1 cellular context compared by ENCODE assay signal in the genomic region with DNA sequence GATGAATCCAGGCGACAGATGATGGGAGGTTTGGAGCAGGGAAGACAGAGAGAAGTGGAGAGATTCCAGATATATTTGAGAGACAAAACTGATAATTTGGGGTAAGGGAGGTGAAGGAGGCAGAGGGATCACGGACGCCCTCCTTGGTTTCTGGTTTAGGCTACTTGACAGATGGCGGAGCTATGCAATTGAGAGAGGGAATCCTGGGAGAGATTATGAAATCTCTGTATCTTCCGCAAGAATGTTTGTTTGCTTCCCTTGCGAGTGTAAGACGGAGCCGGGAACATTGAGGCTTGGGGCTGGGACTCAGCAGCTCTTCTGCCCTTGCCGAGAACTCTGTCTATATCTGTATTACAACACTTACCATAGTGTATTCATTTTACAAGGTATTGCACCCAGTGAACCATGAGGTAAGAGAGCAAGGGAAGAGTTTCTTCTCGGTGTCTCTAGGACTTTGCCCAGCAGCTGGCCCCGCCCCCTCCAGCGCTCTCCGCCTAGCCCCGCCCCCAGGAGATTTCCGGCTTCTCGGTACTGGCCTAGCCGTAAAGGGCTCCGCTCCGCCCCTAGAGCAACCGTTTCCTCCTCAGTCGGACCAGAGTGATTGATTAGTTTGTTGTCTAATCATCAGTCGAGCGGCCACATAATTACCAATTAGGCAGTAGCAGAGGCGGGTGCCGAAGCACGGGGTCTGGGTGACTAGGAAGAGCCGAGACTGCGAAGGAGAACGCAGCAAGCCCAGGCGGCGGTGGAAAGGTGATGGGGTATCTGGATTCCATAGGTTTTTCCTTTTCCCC.
TF ChIP-seq lines count a peak whose summit lies in the region.

A gene with protein sequence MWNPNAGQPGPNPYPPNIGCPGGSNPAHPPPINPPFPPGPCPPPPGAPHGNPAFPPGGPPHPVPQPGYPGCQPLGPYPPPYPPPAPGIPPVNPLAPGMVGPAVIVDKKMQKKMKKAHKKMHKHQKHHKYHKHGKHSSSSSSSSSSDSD (plus strand): TSS at position 695 of the 794 bp plus-strand sequence. CDS start 981 bp downstream, outside the sequence.

TF ChIP-seq in K562, 482 proteins besides CTCF, POLR2A, EP300 and RAD21 (continued from another document and continues in another):
- TF ChIP-seq ZZZ3 (IDR thresholded peaks at IDR 0.05) (no peak), NELFE (IDR thresholded peaks at IDR 0.05; ENCODE audit: insufficient read depth, insufficient read length) (no peak), ZNF217 (CRISPR knock-in tag; IDR thresholded peaks at IDR 0.05) (no peak), DPF2 (IDR thresholded peaks at IDR 0.05) (peak; percentile 50), CREB1 (IDR thresholded peaks at IDR 0.05) (no peak), CREB1 (CRISPR knock-in tag; IDR thresholded peaks at IDR 0.05) (no peak), HNRNPLL (IDR thresholded peaks at IDR 0.05; ENCODE audit: low read depth, low read length, poor library complexity, severe bottlenecking) (peak; percentile 84), ELF4 (CRISPR knock-in tag; IDR thresholded peaks at IDR 0.05) (0 out of 2 replicates have a peak, but pooled peaks have one; percentile 20), ZNF282 (CRISPR knock-in tag; IDR thresholded peaks at IDR 0.05) (no peak), ZNF778 (CRISPR knock-in tag; IDR thresholded peaks at IDR 0.05) (no peak), RBBP5 (IDR thresholded peaks at IDR 0.05; ENCODE audit: borderline replicate concordance, insufficient read depth, low read length, poor library complexity, severe bottlenecking) (no peak), KAT8 (IDR thresholded peaks at IDR 0.05; ENCODE audit: low read depth) (no peak), ZNF174 (CRISPR knock-in tag; IDR thresholded peaks at IDR 0.05) (no peak), ZNF24 (IDR thresholded peaks at IDR 0.05) (no peak), ZNF436 (CRISPR knock-in tag; IDR thresholded peaks at IDR 0.05) (no peak), RBM14 (IDR thresholded peaks at IDR 0.05; ENCODE audit: borderline replicate concordance, insufficient read depth, low read depth, low read length) (no peak), ZFX (CRISPR knock-in tag; IDR thresholded peaks at IDR 0.05) (no peak; the same call in 1 of the 2 replicates), CHCHD3 (CRISPR knock-in tag; IDR thresholded peaks at IDR 0.05) (0 out of 2 replicates have a peak, but pooled peaks have one; percentile 14), CBFA2T2 (conservative IDR thresholded peaks at IDR 0.05) (no peak), MEF2A (IDR thresholded peaks at IDR 0.05; ENCODE audit: control insufficient read depth, low read depth, low read length) (no peak), CC2D1A (IDR thresholded peaks at IDR 0.05) (peak; percentile 78; the same call in 1 of the 2 replicates), ZNF23 (CRISPR knock-in tag; IDR thresholded peaks at IDR 0.05) (no peak), HOXB6 (CRISPR knock-in tag; IDR thresholded peaks at IDR 0.05; ENCODE audit: borderline replicate concordance) (no peak), KDM1A (IDR thresholded peaks at IDR 0.05) (peak; percentile 41 to 62; a peak in 2 of 4 replicates)
- TF ChIP-seq, protein P1, sequence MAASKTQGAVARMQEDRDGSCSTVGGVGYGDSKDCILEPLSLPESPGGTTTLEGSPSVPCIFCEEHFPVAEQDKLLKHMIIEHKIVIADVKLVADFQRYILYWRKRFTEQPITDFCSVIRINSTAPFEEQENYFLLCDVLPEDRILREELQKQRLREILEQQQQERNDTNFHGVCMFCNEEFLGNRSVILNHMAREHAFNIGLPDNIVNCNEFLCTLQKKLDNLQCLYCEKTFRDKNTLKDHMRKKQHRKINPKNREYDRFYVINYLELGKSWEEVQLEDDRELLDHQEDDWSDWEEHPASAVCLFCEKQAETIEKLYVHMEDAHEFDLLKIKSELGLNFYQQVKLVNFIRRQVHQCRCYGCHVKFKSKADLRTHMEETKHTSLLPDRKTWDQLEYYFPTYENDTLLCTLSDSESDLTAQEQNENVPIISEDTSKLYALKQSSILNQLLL (CRISPR knock-in tag; IDR thresholded peaks at IDR 0.05; ENCODE audit: borderline replicate concordance) = no peak
- TF ChIP-seq, protein P2, sequence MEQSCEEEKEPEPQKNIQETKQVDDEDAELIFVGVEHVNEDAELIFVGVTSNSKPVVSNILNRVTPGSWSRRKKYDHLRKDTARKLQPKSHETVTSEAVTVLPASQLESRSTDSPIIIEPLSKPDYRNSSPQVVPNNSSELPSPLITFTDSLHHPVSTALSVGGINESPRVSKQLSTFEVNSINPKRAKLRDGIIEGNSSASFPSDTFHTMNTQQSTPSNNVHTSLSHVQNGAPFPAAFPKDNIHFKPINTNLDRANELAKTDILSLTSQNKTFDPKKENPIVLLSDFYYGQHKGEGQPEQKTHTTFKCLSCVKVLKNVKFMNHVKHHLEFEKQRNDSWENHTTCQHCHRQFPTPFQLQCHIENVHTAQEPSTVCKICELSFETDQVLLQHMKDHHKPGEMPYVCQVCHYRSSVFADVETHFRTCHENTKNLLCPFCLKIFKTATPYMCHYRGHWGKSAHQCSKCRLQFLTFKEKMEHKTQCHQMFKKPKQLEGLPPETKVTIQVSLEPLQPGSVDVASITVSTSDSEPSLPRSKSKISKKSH (CRISPR knock-in tag; IDR thresholded peaks at IDR 0.05) = no peak
- TF ChIP-seq, protein P3, sequence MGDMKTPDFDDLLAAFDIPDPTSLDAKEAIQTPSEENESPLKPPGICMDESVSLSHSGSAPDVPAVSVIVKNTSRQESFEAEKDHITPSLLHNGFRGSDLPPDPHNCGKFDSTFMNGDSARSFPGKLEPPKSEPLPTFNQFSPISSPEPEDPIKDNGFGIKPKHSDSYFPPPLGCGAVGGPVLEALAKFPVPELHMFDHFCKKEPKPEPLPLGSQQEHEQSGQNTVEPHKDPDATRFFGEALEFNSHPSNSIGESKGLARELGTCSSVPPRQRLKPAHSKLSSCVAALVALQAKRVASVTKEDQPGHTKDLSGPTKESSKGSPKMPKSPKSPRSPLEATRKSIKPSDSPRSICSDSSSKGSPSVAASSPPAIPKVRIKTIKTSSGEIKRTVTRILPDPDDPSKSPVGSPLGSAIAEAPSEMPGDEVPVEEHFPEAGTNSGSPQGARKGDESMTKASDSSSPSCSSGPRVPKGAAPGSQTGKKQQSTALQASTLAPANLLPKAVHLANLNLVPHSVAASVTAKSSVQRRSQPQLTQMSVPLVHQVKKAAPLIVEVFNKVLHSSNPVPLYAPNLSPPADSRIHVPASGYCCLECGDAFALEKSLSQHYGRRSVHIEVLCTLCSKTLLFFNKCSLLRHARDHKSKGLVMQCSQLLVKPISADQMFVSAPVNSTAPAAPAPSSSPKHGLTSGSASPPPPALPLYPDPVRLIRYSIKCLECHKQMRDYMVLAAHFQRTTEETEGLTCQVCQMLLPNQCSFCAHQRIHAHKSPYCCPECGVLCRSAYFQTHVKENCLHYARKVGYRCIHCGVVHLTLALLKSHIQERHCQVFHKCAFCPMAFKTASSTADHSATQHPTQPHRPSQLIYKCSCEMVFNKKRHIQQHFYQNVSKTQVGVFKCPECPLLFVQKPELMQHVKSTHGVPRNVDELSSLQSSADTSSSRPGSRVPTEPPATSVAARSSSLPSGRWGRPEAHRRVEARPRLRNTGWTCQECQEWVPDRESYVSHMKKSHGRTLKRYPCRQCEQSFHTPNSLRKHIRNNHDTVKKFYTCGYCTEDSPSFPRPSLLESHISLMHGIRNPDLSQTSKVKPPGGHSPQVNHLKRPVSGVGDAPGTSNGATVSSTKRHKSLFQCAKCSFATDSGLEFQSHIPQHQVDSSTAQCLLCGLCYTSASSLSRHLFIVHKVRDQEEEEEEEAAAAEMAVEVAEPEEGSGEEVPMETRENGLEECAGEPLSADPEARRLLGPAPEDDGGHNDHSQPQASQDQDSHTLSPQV (IDR thresholded peaks at IDR 0.05) = peak; percentile 80; the same call in 1 of the 2 replicates
- TF ChIP-seq, protein P4, sequence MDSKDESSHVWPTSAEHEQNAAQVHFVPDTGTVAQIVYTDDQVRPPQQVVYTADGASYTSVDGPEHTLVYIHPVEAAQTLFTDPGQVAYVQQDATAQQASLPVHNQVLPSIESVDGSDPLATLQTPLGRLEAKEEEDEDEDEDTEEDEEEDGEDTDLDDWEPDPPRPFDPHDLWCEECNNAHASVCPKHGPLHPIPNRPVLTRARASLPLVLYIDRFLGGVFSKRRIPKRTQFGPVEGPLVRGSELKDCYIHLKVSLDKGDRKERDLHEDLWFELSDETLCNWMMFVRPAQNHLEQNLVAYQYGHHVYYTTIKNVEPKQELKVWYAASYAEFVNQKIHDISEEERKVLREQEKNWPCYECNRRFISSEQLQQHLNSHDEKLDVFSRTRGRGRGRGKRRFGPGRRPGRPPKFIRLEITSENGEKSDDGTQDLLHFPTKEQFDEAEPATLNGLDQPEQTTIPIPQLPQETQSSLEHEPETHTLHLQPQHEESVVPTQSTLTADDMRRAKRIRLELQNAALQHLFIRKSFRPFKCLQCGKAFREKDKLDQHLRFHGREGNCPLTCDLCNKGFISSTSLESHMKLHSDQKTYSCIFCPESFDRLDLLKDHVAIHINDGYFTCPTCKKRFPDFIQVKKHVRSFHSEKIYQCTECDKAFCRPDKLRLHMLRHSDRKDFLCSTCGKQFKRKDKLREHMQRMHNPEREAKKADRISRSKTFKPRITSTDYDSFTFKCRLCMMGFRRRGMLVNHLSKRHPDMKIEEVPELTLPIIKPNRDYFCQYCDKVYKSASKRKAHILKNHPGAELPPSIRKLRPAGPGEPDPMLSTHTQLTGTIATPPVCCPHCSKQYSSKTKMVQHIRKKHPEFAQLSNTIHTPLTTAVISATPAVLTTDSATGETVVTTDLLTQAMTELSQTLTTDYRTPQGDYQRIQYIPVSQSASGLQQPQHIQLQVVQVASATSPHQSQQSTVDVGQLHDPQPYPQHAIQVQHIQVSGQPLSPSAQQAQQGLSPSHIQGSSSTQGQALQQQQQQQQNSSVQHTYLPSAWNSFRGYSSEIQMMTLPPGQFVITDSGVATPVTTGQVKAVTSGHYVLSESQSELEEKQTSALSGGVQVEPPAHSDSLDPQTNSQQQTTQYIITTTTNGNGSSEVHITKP (IDR thresholded peaks at IDR 0.05; ENCODE audit: partially characterized antibody) = peak; percentile 61
- TF ChIP-seq, protein P5, sequence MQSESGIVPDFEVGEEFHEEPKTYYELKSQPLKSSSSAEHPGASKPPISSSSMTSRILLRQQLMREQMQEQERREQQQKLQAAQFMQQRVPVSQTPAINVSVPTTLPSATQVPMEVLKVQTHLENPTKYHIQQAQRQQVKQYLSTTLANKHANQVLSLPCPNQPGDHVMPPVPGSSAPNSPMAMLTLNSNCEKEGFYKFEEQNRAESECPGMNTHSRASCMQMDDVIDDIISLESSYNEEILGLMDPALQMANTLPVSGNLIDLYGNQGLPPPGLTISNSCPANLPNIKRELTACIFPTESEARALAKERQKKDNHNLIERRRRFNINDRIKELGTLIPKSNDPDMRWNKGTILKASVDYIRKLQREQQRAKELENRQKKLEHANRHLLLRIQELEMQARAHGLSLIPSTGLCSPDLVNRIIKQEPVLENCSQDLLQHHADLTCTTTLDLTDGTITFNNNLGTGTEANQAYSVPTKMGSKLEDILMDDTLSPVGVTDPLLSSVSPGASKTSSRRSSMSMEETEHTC (IDR thresholded peaks at IDR 0.05) = no peak
- TF ChIP-seq, protein P6, sequence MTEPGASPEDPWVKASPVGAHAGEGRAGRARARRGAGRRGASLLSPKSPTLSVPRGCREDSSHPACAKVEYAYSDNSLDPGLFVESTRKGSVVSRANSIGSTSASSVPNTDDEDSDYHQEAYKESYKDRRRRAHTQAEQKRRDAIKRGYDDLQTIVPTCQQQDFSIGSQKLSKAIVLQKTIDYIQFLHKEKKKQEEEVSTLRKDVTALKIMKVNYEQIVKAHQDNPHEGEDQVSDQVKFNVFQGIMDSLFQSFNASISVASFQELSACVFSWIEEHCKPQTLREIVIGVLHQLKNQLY (CRISPR knock-in tag; conservative IDR thresholded peaks at IDR 0.05) = no peak
- TF ChIP-seq, protein P7, sequence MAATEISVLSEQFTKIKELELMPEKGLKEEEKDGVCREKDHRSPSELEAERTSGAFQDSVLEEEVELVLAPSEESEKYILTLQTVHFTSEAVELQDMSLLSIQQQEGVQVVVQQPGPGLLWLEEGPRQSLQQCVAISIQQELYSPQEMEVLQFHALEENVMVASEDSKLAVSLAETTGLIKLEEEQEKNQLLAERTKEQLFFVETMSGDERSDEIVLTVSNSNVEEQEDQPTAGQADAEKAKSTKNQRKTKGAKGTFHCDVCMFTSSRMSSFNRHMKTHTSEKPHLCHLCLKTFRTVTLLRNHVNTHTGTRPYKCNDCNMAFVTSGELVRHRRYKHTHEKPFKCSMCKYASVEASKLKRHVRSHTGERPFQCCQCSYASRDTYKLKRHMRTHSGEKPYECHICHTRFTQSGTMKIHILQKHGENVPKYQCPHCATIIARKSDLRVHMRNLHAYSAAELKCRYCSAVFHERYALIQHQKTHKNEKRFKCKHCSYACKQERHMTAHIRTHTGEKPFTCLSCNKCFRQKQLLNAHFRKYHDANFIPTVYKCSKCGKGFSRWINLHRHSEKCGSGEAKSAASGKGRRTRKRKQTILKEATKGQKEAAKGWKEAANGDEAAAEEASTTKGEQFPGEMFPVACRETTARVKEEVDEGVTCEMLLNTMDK (IDR thresholded peaks at IDR 0.05; ENCODE audit: borderline replicate concordance, insufficient read depth, low read depth, low read length, poor library complexity, severe bottlenecking) = no peak
- TF ChIP-seq, protein P8, sequence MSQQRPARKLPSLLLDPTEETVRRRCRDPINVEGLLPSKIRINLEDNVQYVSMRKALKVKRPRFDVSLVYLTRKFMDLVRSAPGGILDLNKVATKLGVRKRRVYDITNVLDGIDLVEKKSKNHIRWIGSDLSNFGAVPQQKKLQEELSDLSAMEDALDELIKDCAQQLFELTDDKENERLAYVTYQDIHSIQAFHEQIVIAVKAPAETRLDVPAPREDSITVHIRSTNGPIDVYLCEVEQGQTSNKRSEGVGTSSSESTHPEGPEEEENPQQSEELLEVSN (IDR thresholded peaks at IDR 0.05; ENCODE audit: borderline replicate concordance in 1 of 2, extremely low read depth in 1 of 2, insufficient read depth in 1 of 2, insufficient read length in 1 of 2, low read depth in 1 of 2, low read length in 1 of 2, poor library complexity in 1 of 2, severe bottlenecking in 1 of 2) = peak; percentile 32 to 67
- TF ChIP-seq, protein P9, sequence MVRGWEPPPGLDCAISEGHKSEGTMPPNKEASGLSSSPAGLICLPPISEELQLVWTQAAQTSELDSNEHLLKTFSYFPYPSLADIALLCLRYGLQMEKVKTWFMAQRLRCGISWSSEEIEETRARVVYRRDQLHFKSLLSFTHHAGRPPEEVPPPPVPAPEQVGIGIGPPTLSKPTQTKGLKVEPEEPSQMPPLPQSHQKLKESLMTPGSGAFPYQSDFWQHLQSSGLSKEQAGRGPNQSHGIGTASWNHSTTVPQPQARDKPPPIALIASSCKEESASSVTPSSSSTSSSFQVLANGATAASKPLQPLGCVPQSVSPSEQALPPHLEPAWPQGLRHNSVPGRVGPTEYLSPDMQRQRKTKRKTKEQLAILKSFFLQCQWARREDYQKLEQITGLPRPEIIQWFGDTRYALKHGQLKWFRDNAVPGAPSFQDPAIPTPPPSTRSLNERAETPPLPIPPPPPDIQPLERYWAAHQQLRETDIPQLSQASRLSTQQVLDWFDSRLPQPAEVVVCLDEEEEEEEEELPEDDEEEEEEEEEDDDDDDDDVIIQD (CRISPR knock-in tag; IDR thresholded peaks at IDR 0.05) = no peak
- TF ChIP-seq, protein P10, sequence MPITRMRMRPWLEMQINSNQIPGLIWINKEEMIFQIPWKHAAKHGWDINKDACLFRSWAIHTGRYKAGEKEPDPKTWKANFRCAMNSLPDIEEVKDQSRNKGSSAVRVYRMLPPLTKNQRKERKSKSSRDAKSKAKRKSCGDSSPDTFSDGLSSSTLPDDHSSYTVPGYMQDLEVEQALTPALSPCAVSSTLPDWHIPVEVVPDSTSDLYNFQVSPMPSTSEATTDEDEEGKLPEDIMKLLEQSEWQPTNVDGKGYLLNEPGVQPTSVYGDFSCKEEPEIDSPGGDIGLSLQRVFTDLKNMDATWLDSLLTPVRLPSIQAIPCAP (CRISPR knock-in tag; IDR thresholded peaks at IDR 0.05; ENCODE audit: borderline replicate concordance) = no peak
